Comparison of ENCODE assay signal across 1 cellular context in genomic region chr6:24708612-24709011, GRCh38.
TF ChIP-seq lines count a peak whose summit lies in the region.

No MANE protein-coding gene starts in this region.

TF ChIP-seq in WTC11, 78 proteins besides CTCF, POLR2A, EP300 and RAD21 (continued from another document):
- no peak for TF ChIP-seq E2F1 (CRISPR knock-in tag; IDR thresholded peaks at IDR 0.05)
